ENCODE assay signal across 10 cellular contexts in the genomic region with DNA sequence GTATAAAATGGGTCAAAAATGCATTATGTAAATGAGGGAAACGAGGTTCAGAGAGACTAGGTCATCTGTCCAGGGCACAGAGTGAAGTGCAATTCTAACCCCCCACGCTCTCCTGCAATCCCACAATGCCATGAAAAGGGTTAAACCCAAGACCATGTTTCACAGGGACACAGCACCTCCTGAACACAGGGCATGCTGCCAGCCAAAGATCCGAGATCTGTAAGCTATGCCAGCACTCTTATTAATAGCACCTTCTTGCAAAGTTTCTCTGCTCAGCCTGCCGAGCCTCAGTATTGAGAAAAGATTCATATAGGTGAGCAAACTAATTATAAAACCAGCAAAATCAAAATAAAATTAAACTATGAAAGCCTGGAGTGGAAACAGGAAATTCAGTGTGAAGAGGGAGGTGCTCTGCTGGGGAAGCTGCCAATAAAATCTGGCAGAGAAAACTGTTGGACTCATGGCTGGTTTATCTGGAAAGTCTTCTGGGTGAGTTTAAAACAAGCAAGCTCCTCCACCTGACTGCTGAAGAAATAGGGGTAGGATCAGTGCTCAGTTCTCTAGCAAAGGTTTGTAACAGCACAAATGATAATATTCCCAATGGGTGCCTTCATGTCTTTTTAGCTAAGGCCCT. TPM values are rescaled to one million over a fixed set of nuclear protein-coding genes. Genes with fewer than 3 reads are reported as not detected.
DNase-seq lines count a peak whose midpoint lies in the region; ATAC-seq and TF ChIP-seq lines count a peak whose summit lies in the region.
"Had no signal": no experiment of that assay in that cellular context is flagged by ENCODE, and none has a peak within 500 bp of the region (broad histone marks: within the 10 kb centered on the region; RNA-seq: fewer than 3 reads in every experiment).

No MANE protein-coding gene starts in this region.

- peak overlapping the region in 1 of 2 donors; percentile 24 for H3K9ac ChIP-seq in stomach smooth muscle (ENCODE audit: low read length in 2 of 2)

- H3K9me3 ChIP-seq in body of pancreas (no peaks in the 10 kb centered on the region), stomach smooth muscle (ENCODE audit: control insufficient read depth in 2 of 2, low read length in 2 of 2) (no peaks in the 10 kb centered on the region)
- H3K9me3 ChIP-seq in effector memory CD4-positive, alpha-beta T cell (ENCODE audit: control insufficient read depth, low read length) = no peaks in the 10 kb centered on the region

- peak; percentile 79 for ATAC-seq in body of pancreas

- no peak for TF ChIP-seq CTCF in body of pancreas (IDR thresholded peaks at IDR 0.05)

- no peaks in the 10 kb centered on the region for H3K36me3 ChIP-seq in body of pancreas (replicated peaks in 1 of 2; ENCODE audit: insufficient read depth in 1 of 2, low read depth in 2 of 2)
- H3K36me3 ChIP-seq in stomach smooth muscle (ENCODE audit: control insufficient read depth in 2 of 2, insufficient read depth in 2 of 2, low read length in 2 of 2) = peaks cover 2 to 3% of the 10 kb centered on the region in 2 donors
- H3K36me3 ChIP-seq in effector memory CD4-positive, alpha-beta T cell (ENCODE audit: control insufficient read depth, insufficient read depth, low read length) = peaks cover 2% of the 10 kb centered on the region

- no peak for TF ChIP-seq POLR2A in body of pancreas (IDR thresholded peaks at IDR 0.05)

- WGBS in body of pancreas, 2 donors = 10 to 13% methylated on average over 4 of the region's 4 CpGs

- H3K4me3 ChIP-seq in body of pancreas (no peak overlapping the region), stomach smooth muscle (ENCODE audit: low read length in 2 of 2) (peak overlapping the region; percentile 47 to 59)
- H3K4me3 ChIP-seq in effector memory CD4-positive, alpha-beta T cell (ENCODE audit: insufficient read depth, low read depth, low read length, poor library complexity, severe bottlenecking) = no peak overlapping the region

- DNase-seq in HUDEP-2 (lab: John Stamatoyannopoulos, UW; ENCODE audit: unreplicated experiment in 76 of 76) = peak in 42 of 76 experiments; percentile 1 to 59 (median 17)
- peak; percentile 68 to 85 (median 82) for DNase-seq in body of pancreas
- DNase-seq in hippocampal formation (lab: John Stamatoyannopoulos, UW) = peak; percentile 37 to 65
- no peak for DNase-seq in effector memory CD4-positive, alpha-beta T cell
- DNase-seq in iPS-NIHi11 (ENCODE audit: low spot score) = no peak
- no peak for DNase-seq in central memory CD4-positive, alpha-beta T cell
- DNase-seq in HuH-7 (ENCODE audit: low spot score) = no peak
- DNase-seq: stimulated activated CD4-positive, alpha-beta T cell treated with anti-CD3 and anti-CD28 coated beads, Interleukin-15, amount 100 ng/mL, for 24 hours had no signal

- H3K27ac ChIP-seq in body of pancreas (peak overlapping the region; percentile 37 to 77 (median 54)), stomach smooth muscle (ENCODE audit: low read length) (peak overlapping the region; percentile 82)
- no peak overlapping the region for H3K27ac ChIP-seq in effector memory CD4-positive, alpha-beta T cell (ENCODE audit: insufficient read depth, low read length, poor library complexity, severe bottlenecking)
- H3K27ac ChIP-seq: HL-60 had no signal

- peaks cover 69% of the 10 kb centered on the region for H3K4me1 ChIP-seq in body of pancreas
- peaks cover 91% of the 10 kb centered on the region for H3K4me1 ChIP-seq in stomach smooth muscle (ENCODE audit: control insufficient read depth, insufficient read depth, low read length)
- H3K4me1 ChIP-seq in effector memory CD4-positive, alpha-beta T cell (ENCODE audit: control insufficient read depth, insufficient read depth, low read length, poor library complexity, severe bottlenecking) = no peaks in the 10 kb centered on the region

- intact Hi-C loops in body of pancreas (cut with DNase I) = no loop called here

- H3K27me3 ChIP-seq in body of pancreas (no peaks in the 10 kb centered on the region), stomach smooth muscle (ENCODE audit: control insufficient read depth in 1 of 2, insufficient read depth in 2 of 2, low read length in 2 of 2) (no peaks in the 10 kb centered on the region)
- H3K27me3 ChIP-seq in effector memory CD4-positive, alpha-beta T cell (replicated peaks; ENCODE audit: control insufficient read depth, insufficient read depth, low read length, poor library complexity, severe bottlenecking) = no peaks in the 10 kb centered on the region

RNA-seq across cellular contexts. Expression of a gene that starts 50.3 kb away (rescaled TPM):
- total RNA-seq in body of pancreas = 100 to 1,000 TPM; 111 to 114 TPM

Comparison
In these comparisons a context has a peak if more than half of its experiments do, and no peak if none do; other contexts are left out.
1. DNase-seq: peak in HUDEP-2 (42 of 76), body of pancreas (4 of 4) and hippocampal formation (2 of 2); none in effector memory CD4-positive, alpha-beta T cell (0 of 3), iPS-NIHi11 (single experiment), central memory CD4-positive, alpha-beta T cell (single experiment) and HuH-7 (single experiment).
2. H3K4me3 ChIP-seq: peak in stomach smooth muscle (2 of 2); none in body of pancreas (0 of 2) and effector memory CD4-positive, alpha-beta T cell (single experiment).